ENCODE assay signal across 8 cellular contexts in the genomic region with DNA sequence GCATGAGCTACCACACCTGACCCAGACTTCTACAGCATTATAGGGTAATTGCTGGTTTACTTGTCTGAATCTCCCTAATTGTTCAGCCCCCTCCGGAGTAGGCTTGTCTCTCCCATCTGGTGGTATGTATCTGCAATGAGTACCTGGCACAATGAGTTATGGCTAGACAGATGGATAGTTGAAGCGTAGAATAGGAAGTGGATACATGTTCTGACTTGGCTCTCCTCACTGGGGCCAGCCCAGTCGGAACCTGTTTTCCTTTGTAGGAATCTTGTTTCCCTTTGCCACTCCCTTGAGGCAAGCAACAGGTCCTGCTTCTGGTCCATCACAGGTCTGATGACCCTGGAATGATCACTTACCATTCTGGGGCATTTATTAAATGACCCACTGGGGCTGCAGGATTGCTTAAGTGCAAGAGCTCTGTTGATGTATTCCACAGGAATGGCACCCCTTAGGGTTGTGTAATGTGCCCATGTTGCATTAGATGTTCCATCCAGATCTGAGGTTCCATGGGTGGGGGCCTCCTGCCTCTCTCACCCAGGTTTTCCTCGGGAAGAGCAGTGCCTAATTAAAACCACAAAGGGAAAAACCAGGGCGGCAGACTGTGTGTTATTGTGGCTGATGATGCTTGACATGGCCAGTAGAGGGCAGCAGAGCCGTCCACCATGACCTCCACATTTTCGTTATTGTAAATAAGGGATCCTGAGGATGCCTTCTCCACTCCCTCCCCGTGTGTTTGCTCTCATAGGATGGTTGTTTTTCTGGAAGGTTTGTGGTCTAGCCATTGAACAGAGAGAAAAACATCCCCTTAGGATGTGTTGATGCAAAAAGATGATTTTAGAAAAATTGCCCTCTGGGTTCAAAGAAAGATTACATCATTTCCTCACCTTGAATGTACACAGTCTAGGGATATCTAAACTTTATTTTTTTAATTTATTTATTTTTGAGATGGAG. TPM values are rescaled to one million over a fixed set of nuclear protein-coding genes. Genes with fewer than 3 reads are reported as not detected.
DNase-seq lines count a peak whose midpoint lies in the region; ATAC-seq, FAIRE-seq and TF ChIP-seq lines count a peak whose summit lies in the region.

No MANE protein-coding gene starts in this region.

- H3K4me1 ChIP-seq in RWPE2 (ENCODE audit: insufficient read depth, poor library complexity, severe bottlenecking), result peaks cover 11% of the 10 kb centered on the region
- no peaks in the 10 kb centered on the region for H3K4me1 ChIP-seq in osteoblast (ENCODE audit: insufficient read depth, low read length)

- H3K4me3 ChIP-seq in HL-60 (replicated peaks; ENCODE audit: insufficient read depth, low read length) (no peak overlapping the region), RWPE2 (ENCODE audit: severe bottlenecking) (no peak overlapping the region), osteoblast (ENCODE audit: insufficient read depth, low read length) (no peak overlapping the region)

- no peak overlapping the region for H3K4me2 ChIP-seq in osteoblast (ENCODE audit: insufficient read depth, low read length)

- H3K27ac ChIP-seq in HL-60 (replicated peaks) (no peak overlapping the region), RWPE2 (ENCODE audit: poor library complexity, severe bottlenecking) (peak overlapping the region; percentile 15), osteoblast (ENCODE audit: low read depth, low read length) (no peak overlapping the region)

- H3K36me3 ChIP-seq in RWPE2 (ENCODE audit: low read depth), result no peaks in the 10 kb centered on the region
- no peaks in the 10 kb centered on the region for H3K36me3 ChIP-seq in osteoblast (ENCODE audit: insufficient read depth, low read length)

- no peak overlapping the region for H2AFZ ChIP-seq in osteoblast (ENCODE audit: low read length)

- H3K9me3 ChIP-seq in RWPE2 (ENCODE audit: severe bottlenecking) (no peaks in the 10 kb centered on the region), osteoblast (ENCODE audit: low read depth, low read length) (no peaks in the 10 kb centered on the region)

- TF ChIP-seq CTCF in HL-60 (IDR thresholded peaks at IDR 0.05; ENCODE audit: insufficient read depth, low read length) (peak; percentile 86), RWPE2 (IDR thresholded peaks at IDR 0.05; ENCODE audit: poor library complexity, severe bottlenecking) (peak; percentile 92), osteoblast (IDR thresholded peaks at IDR 0.05; ENCODE audit: extremely low read depth, low read depth, low read length) (peak; percentile 96)

- H3K27me3 ChIP-seq in HL-60 (ENCODE audit: insufficient read depth, poor library complexity, severe bottlenecking) (no peaks in the 10 kb centered on the region), RWPE2 (ENCODE audit: insufficient read depth, poor library complexity, severe bottlenecking) (no peaks in the 10 kb centered on the region), osteoblast (ENCODE audit: insufficient read depth, low read length) (no peaks in the 10 kb centered on the region)

- DNase-seq in NCI-H510A treated with DMSO at 0.1 percent for 48 hours (lab: John Stamatoyannopoulos, UW) (peak; percentile 67), NCI-H510A (lab: John Stamatoyannopoulos, UW) (no peak), HL-60 (ENCODE audit: low read depth in 1 of 2, low spot score in 1 of 2) (peak; percentile 4 to 50), RWPE2 (ENCODE audit: low spot score) (no peak), frontal cortex (ENCODE audit: low spot score in 2 of 2) (peak; percentile 25 to 68), osteoblast (ENCODE audit: insufficient read length, low spot score, missing footprints) (peak; percentile 89), ureter (ENCODE audit: low spot score) (peak; percentile 48)
- peak in 3 of 4 experiments; percentile 12 to 52 (median 46) for DNase-seq in activated naive CD4-positive, alpha-beta T cell (lab: John Stamatoyannopoulos, UW)

- no peaks in the 10 kb centered on the region for H3K79me2 ChIP-seq in osteoblast (ENCODE audit: insufficient read depth, low read length)

- ATAC-seq in RWPE2 (ENCODE audit: low read depth), result peak; percentile 81

- H4K20me1 ChIP-seq in osteoblast (ENCODE audit: insufficient read depth, low read length), result no peaks in the 10 kb centered on the region

- no peak for FAIRE-seq in frontal cortex (lab: Jason Lieb, UNC)

RNA-seq across cellular contexts. Expression of a gene that starts 58.0 kb away (rescaled TPM):
- total RNA-seq in frontal cortex (0.41 TPM), osteoblast (1.4 and 4.4 TPM in 2 replicates), ureter (5.7 TPM)

Comparison
In these comparisons a context has a peak if more than half of its experiments do, and no peak if none do; other contexts are left out.
1. DNase-seq: peak in NCI-H510A treated with DMSO at 0.1 percent for 48 hours (single experiment), HL-60 (2 of 2), activated naive CD4-positive, alpha-beta T cell (3 of 4), frontal cortex (2 of 2), osteoblast (single experiment) and ureter (single experiment); none in NCI-H510A (single experiment) and RWPE2 (single experiment).
2. Peak in every context shown above with its lines, with median percentiles within 50 percentile points of each other: CTCF ChIP-seq.